In the genomic region with DNA sequence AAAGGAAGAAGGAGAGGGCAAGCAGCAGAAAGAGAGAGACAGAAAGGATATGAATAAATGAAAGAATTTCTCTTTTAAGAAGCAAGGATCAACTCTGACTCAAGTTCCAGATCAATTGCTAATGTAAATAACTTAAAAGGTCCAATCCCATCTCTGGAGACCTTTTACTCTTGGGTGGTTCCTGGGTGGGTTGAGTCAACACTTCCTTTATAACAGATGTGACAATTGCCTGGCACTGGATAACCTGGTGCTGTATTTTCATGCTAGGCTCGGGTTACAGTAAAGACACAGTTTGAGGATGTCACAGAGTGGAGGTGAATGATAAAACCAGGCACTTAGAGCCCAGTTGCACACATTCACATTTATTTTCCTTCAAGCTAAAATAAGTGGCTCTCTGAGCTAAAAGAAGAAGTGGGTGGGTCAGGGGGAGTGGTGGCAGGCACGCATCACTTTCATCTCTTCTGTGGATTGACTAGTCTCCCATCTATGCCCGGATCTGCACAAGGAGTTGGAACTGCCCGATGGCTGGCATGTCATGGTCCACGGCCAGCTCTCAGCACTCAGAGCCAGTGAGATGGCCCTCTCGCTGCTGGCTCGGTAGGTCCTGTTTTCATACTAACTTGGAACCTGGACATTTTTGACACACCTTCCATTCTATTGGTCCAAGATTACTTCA, we compare ENCODE assay signal across 11 cellular contexts.
DNase-seq lines count a peak whose midpoint lies in the region; ATAC-seq and TF ChIP-seq lines count a peak whose summit lies in the region.
"Had no signal": no experiment of that assay in that cellular context is flagged by ENCODE, and none has a peak within 500 bp of the region (broad histone marks: within the 10 kb centered on the region; RNA-seq: fewer than 3 reads in every experiment).

No MANE protein-coding gene starts in this region.

- H3K36me3 Mint-ChIP-seq in nephron progenitor cell (ENCODE audit: low read depth) = peaks cover 10% of the 10 kb centered on the region

- H2AFZ ChIP-seq in Karpas-422 (ENCODE audit: low read length) = no peak overlapping the region

- no peaks in the 10 kb centered on the region for H3K27me3 ChIP-seq in Karpas-422 (ENCODE audit: low read length)
- no peaks in the 10 kb centered on the region for H3K27me3 ChIP-seq in ascending aorta
- H3K27me3 ChIP-seq: pancreas had no signal

- peaks cover 92% of the 10 kb centered on the region for H3K79me2 ChIP-seq in Karpas-422 (ENCODE audit: low read length)

- H4K20me1 ChIP-seq in Karpas-422 (ENCODE audit: insufficient read depth, low read depth, low read length) = no peaks in the 10 kb centered on the region

- peaks cover 68% of the 10 kb centered on the region for H3K4me1 Mint-ChIP-seq in nephron progenitor cell

- H3K27me3 Mint-ChIP-seq in nephron progenitor cell (ENCODE audit: low read depth, poor library complexity) = no peaks in the 10 kb centered on the region

- H3K9me3 ChIP-seq in Karpas-422 (ENCODE audit: low read length) (no peaks in the 10 kb centered on the region), ascending aorta (no peaks in the 10 kb centered on the region)
- H3K9me3 ChIP-seq: pancreas had no signal

- peak overlapping the region; percentile 4 for H3K4me3 Mint-ChIP-seq in nephron progenitor cell

- H3K4me1 ChIP-seq in Karpas-422 (ENCODE audit: low read length) (peaks cover 49% of the 10 kb centered on the region), ascending aorta (peaks cover 13 to 67% of the 10 kb centered on the region in 2 donors)

- H3K9ac ChIP-seq in Karpas-422 (ENCODE audit: low read length) = no peak overlapping the region

- no peaks in the 10 kb centered on the region for H3K9me2 ChIP-seq in Karpas-422 (replicated peaks; ENCODE audit: insufficient read depth, low read length)

- H3K36me3 ChIP-seq in Karpas-422 (ENCODE audit: insufficient read depth, low read length) (peaks cover 26% of the 10 kb centered on the region), ascending aorta (no peaks in the 10 kb centered on the region)
- H3K36me3 ChIP-seq: pancreas had no signal

- H3K9me3 Mint-ChIP-seq in nephron progenitor cell = no peaks in the 10 kb centered on the region

- no peak for TF ChIP-seq POLR2A in erythroblast (IDR thresholded peaks at IDR 0.05; ENCODE audit: low read length)

- peak; percentile 22 for DNase-seq in NCI-H1092 treated with DMSO at 0.1 percent for 48 hours (lab: John Stamatoyannopoulos, UW)
- DNase-seq in NCI-H1092 (lab: John Stamatoyannopoulos, UW) = no peak
- DNase-seq in Karpas-422 = no peak
- DNase-seq in ascending aorta (ENCODE audit: low spot score in 2 of 2) = no peak
- no peak for DNase-seq in nephron progenitor cell
- no peak for DNase-seq in erythroblast (lab: John Stamatoyannopoulos, UW)
- no peak for DNase-seq in sciatic nerve (ENCODE audit: low spot score)
- DNase-seq: cerebellar nuclear complex, NCI-H524 treated with DMSO at 0.1 percent for 48 hours, pancreas had no signal

- H3K4me3 ChIP-seq in Karpas-422 (ENCODE audit: low read length) (no peak overlapping the region), ascending aorta (no peak overlapping the region)
- H3K4me3 ChIP-seq: pancreas had no signal

- H3K27ac ChIP-seq in Karpas-422 (ENCODE audit: low read length) (peak overlapping the region; percentile 60), ascending aorta (peak overlapping the region; percentile 68 to 72)
- H3K27ac ChIP-seq: pancreas had no signal

- intact Hi-C loops in ascending aorta (cut with DNase I) (no loop called here), sciatic nerve (cut with DNase I) (no loop called here)

- H3K4me2 ChIP-seq in Karpas-422 (ENCODE audit: low read depth, low read length, poor library complexity, severe bottlenecking) = no peak overlapping the region

- TF ChIP-seq CTCF in ascending aorta (IDR thresholded peaks at IDR 0.05) = no peak
- TF ChIP-seq CTCF in nephron progenitor cell (IDR thresholded peaks at IDR 0.05) = no peak

- ATAC-seq in sciatic nerve (no peak), HG03432 (IDR thresholded peaks at IDR 0.05; ENCODE audit: unreplicated experiment) (no peak)

- H3K27ac Mint-ChIP-seq in nephron progenitor cell = peak overlapping the region; percentile 72
